In genomic region chr19:32902448-32902847, GRCh38 we compare ENCODE assay signal across 1 cellular context.
TF ChIP-seq lines count a peak whose summit lies in the region.

No MANE protein-coding gene starts in this region.

TF ChIP-seq in WTC11, 78 proteins besides CTCF, POLR2A, EP300 and RAD21:
- TF ChIP-seq FOXK1 (CRISPR knock-in tag; IDR thresholded peaks at IDR 0.05): 0 out of 2 replicates have a peak, but pooled peaks have one; percentile 31
- TF ChIP-seq, protein P1, sequence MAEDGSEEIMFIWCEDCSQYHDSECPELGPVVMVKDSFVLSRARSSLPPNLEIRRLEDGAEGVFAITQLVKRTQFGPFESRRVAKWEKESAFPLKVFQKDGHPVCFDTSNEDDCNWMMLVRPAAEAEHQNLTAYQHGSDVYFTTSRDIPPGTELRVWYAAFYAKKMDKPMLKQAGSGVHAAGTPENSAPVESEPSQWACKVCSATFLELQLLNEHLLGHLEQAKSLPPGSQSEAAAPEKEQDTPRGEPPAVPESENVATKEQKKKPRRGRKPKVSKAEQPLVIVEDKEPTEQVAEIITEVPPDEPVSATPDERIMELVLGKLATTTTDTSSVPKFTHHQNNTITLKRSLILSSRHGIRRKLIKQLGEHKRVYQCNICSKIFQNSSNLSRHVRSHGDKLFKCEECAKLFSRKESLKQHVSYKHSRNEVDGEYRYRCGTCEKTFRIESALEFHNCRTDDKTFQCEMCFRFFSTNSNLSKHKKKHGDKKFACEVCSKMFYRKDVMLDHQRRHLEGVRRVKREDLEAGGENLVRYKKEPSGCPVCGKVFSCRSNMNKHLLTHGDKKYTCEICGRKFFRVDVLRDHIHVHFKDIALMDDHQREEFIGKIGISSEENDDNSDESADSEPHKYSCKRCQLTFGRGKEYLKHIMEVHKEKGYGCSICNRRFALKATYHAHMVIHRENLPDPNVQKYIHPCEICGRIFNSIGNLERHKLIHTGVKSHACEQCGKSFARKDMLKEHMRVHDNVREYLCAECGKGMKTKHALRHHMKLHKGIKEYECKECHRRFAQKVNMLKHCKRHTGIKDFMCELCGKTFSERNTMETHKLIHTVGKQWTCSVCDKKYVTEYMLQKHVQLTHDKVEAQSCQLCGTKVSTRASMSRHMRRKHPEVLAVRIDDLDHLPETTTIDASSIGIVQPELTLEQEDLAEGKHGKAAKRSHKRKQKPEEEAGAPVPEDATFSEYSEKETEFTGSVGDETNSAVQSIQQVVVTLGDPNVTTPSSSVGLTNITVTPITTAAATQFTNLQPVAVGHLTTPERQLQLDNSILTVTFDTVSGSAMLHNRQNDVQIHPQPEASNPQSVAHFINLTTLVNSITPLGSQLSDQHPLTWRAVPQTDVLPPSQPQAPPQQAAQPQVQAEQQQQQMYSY (CRISPR knock-in tag; IDR thresholded peaks at IDR 0.05): no peak
